In the genomic region with DNA sequence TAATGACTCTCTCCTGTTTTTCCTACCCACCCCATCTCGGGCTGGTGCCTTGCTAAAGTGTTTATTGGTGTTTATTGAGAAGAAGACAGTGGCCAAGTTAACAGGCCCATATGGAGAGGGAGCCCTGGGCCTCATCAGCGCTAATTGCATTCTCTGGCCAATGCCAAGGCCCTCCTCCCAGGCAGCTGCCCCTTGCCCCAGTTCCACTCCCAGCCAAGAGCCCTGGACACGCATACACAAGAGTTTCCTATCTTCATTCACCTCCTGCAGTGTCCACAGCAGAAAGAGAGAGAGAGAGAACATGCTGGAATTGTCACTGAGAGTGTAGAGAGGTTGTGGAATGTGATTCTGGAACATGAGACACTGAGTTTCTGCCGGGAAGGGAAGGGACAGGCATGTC, we compare ENCODE assay signal across 23 cellular contexts. TPM values are rescaled to one million over a fixed set of nuclear protein-coding genes. Genes with fewer than 3 reads are reported as not detected.
A peak's percentile ranks its signal among the peaks of the same experiment; 100 is the strongest.
DNase-seq lines count a peak whose midpoint lies in the region; ATAC-seq and TF ChIP-seq lines count a peak whose summit lies in the region.
"Had no signal": no experiment of that assay in that cellular context is flagged by ENCODE, and none has a peak within 500 bp of the region (broad histone marks: within the 10 kb centered on the region; RNA-seq: fewer than 3 reads in every experiment).

No MANE protein-coding gene starts in this region.

- intact Hi-C loops in left ventricle myocardium superior (cut with micrococcal nuclease): no loop called here
- intact Hi-C loops in activated T-helper 2 cell treated with anti-CD3 and anti-CD28 coated beads, Interferon-gamma antibody, Interleukin-2, Interleukin-4, amounts not matched to agents 10 μg/mL and 5 μg/mL and 100 μg/mL, durations not matched to agents 14 hours and 24 hours and 36 hours (cut with micrococcal nuclease): no loop called here

- peaks cover 0 to 6% (median 0%) of the 10 kb centered on the region in 5 experiments for H3K9me3 Mint-ChIP-seq in brain
- peaks cover 0 to 9% (median 0%) of the 10 kb centered on the region in 9 donors for H3K9me3 Mint-ChIP-seq in naive thymus-derived CD8-positive, alpha-beta T cell
- no peaks in the 10 kb centered on the region for H3K9me3 Mint-ChIP-seq in activated T-helper 2 cell treated with anti-CD3 and anti-CD28 coated beads, Interferon-gamma antibody, Interleukin-2, Interleukin-4, amounts not matched to agents 10 μg/mL and 5 μg/mL and 100 μg/mL, durations not matched to agents 14 hours and 24 hours and 36 hours
- H3K9me3 Mint-ChIP-seq: activated T-cell treated with anti-CD3 and anti-CD28 coated beads, Interleukin-2, amount 50 U/mL, for 72 hours; neural crest cell had no signal

- POLR2A ChIA-PET in HEK293 (lab: Yijun Ruan, JAX): no interaction called here
- POLR2A ChIA-PET in naive thymus-derived CD8-positive, alpha-beta T cell (lab: Charles Lee): no interaction called here

- peaks cover 2% of the 10 kb centered on the region for H3K27me3 Mint-ChIP-seq in brain
- peaks cover 9 to 31% (median 15%) of the 10 kb centered on the region in 5 donors for H3K27me3 Mint-ChIP-seq in naive thymus-derived CD8-positive, alpha-beta T cell
- peaks cover 22% of the 10 kb centered on the region for H3K27me3 Mint-ChIP-seq in activated T-helper 2 cell treated with anti-CD3 and anti-CD28 coated beads, Interferon-gamma antibody, Interleukin-2, Interleukin-4, amounts not matched to agents 10 μg/mL and 5 μg/mL and 100 μg/mL, durations not matched to agents 14 hours and 24 hours and 36 hours (ENCODE audit: low read depth)

- H3K4me3 Mint-ChIP-seq in brain: no peak overlapping the region
- no peak overlapping the region for H3K4me3 Mint-ChIP-seq in naive thymus-derived CD8-positive, alpha-beta T cell
- no peak overlapping the region for H3K4me3 Mint-ChIP-seq in activated T-helper 2 cell treated with anti-CD3 and anti-CD28 coated beads, Interferon-gamma antibody, Interleukin-2, Interleukin-4, amounts not matched to agents 10 μg/mL and 5 μg/mL and 100 μg/mL, durations not matched to agents 14 hours and 24 hours and 36 hours (ENCODE audit: low read depth)
- H3K4me3 Mint-ChIP-seq: activated naive CD8-positive, alpha-beta T cell treated with anti-CD3 and anti-CD28 coated beads for 36 hours; activated T-cell treated with anti-CD3 and anti-CD28 coated beads, Interleukin-2, amount 50 U/mL, for 72 hours; neural crest cell had no signal

- no peaks in the 10 kb centered on the region for H3K36me3 Mint-ChIP-seq in brain
- H3K36me3 Mint-ChIP-seq in naive thymus-derived CD8-positive, alpha-beta T cell: no peaks in the 10 kb centered on the region
- H3K36me3 Mint-ChIP-seq in activated T-helper 2 cell treated with anti-CD3 and anti-CD28 coated beads, Interferon-gamma antibody, Interleukin-2, Interleukin-4, amounts not matched to agents 10 μg/mL and 5 μg/mL and 100 μg/mL, durations not matched to agents 14 hours and 24 hours and 36 hours (ENCODE audit: low read depth): no peaks in the 10 kb centered on the region
- H3K36me3 Mint-ChIP-seq: activated naive CD8-positive, alpha-beta T cell treated with anti-CD3 and anti-CD28 coated beads for 36 hours had no signal

- DNase-seq in left ventricle myocardium superior (peak; percentile 68), retina (peak; percentile 47), cerebellar nuclear complex (lab: John Stamatoyannopoulos, UW) (no peak)
- DNase-seq in naive thymus-derived CD8-positive, alpha-beta T cell: no peak
- DNase-seq in activated T-helper 2 cell treated with anti-CD3 and anti-CD28 coated beads, Interferon-gamma antibody, Interleukin-2, Interleukin-4, amounts not matched to agents 10 μg/mL and 5 μg/mL and 100 μg/mL, durations not matched to agents 14 hours and 24 hours and 36 hours (ENCODE audit: low spot score): no peak
- DNase-seq in activated CD4-positive, alpha-beta T cell treated with anti-CD3 and anti-CD28 coated beads, Interleukin-2, amount 50 U/mL, for 4 hours: no peak
- DNase-seq: activated CD4-positive, alpha-beta T cell treated with anti-CD3 and anti-CD28 coated beads for 1 hour; activated naive CD8-positive, alpha-beta T cell treated with anti-CD3 and anti-CD28 coated beads for 36 hours; activated T-cell treated with anti-CD3 and anti-CD28 coated beads, Interleukin-2, amount 50 U/mL, for 72 hours; C1 segment of cervical spinal cord; Calu3; gastrocnemius medialis; NCI-H146; NCI-H524; stimulated activated CD8-positive, alpha-beta memory T cell treated with anti-CD3 and anti-CD28 coated beads, Interleukin-4, amount 100 ng/mL, for 48 hours; uterus had no signal

- peak overlapping the region in 4 of 5 experiments; percentile 5 to 85 (median 52) for H3K27ac Mint-ChIP-seq in brain
- peak overlapping the region in 1 of 10 donors; percentile 29 for H3K27ac Mint-ChIP-seq in naive thymus-derived CD8-positive, alpha-beta T cell
- H3K27ac Mint-ChIP-seq in activated T-helper 2 cell treated with anti-CD3 and anti-CD28 coated beads, Interferon-gamma antibody, Interleukin-2, Interleukin-4, amounts not matched to agents 10 μg/mL and 5 μg/mL and 100 μg/mL, durations not matched to agents 14 hours and 24 hours and 36 hours: no peak overlapping the region
- H3K27ac Mint-ChIP-seq: activated naive CD8-positive, alpha-beta T cell treated with anti-CD3 and anti-CD28 coated beads for 36 hours; activated T-cell treated with anti-CD3 and anti-CD28 coated beads, Interleukin-2, amount 50 U/mL, for 72 hours had no signal

- CTCF ChIA-PET in HEK293 (lab: Yijun Ruan, JAX): no interaction called here

- H3K9me3 ChIP-seq in HEK293 (ENCODE audit: control insufficient read depth, insufficient read depth, low read depth, low read length): no peaks in the 10 kb centered on the region
- H3K9me3 ChIP-seq: gastrocnemius medialis, prostate gland, uterus had no signal

- H3K27ac ChIP-seq in HEK293 (ENCODE audit: extremely low read depth, low read depth, low read length): no peak overlapping the region
- H3K27ac ChIP-seq: gastrocnemius medialis, prostate gland, uterus had no signal

- peak; percentile 97 for ATAC-seq in left ventricle myocardium superior
- ATAC-seq in naive thymus-derived CD8-positive, alpha-beta T cell: no peak
- ATAC-seq: activated T-cell treated with anti-CD3 and anti-CD28 coated beads, Interleukin-2, amount 50 U/mL, for 72 hours; gastrocnemius medialis had no signal

- H3K36me3 ChIP-seq in HEK293 (ENCODE audit: control insufficient read depth in 2 of 2, insufficient read depth in 1 of 2, low read length in 2 of 2): no peaks in the 10 kb centered on the region
- H3K36me3 ChIP-seq: gastrocnemius medialis, prostate gland, uterus had no signal

- TF ChIP-seq CTCF in HEK293 (tag by site-specific recombination; IDR thresholded peaks at IDR 0.05) (no peak), brain (conservative IDR thresholded peaks at IDR 0.05) (no peak)

- H3K4me1 ChIP-seq in HEK293 (ENCODE audit: control insufficient read depth, insufficient read depth, low read length): no peaks in the 10 kb centered on the region
- H3K4me1 ChIP-seq: prostate gland, uterus had no signal

- H3K4me3 ChIP-seq in HEK293 (ENCODE audit: low read depth, low read length): no peak overlapping the region
- H3K4me3 ChIP-seq: gastrocnemius medialis, prostate gland, uterus had no signal

- H3K4me1 Mint-ChIP-seq in brain: peaks cover 8% of the 10 kb centered on the region
- H3K4me1 Mint-ChIP-seq in naive thymus-derived CD8-positive, alpha-beta T cell: peaks cover 0 to 2% (median 0%) of the 10 kb centered on the region in 4 donors
- no peaks in the 10 kb centered on the region for H3K4me1 Mint-ChIP-seq in activated T-helper 2 cell treated with anti-CD3 and anti-CD28 coated beads, Interferon-gamma antibody, Interleukin-2, Interleukin-4, amounts not matched to agents 10 μg/mL and 5 μg/mL and 100 μg/mL, durations not matched to agents 14 hours and 24 hours and 36 hours (ENCODE audit: low read depth)
- H3K4me1 Mint-ChIP-seq: activated naive CD8-positive, alpha-beta T cell treated with anti-CD3 and anti-CD28 coated beads for 36 hours; neural crest cell had no signal

TF ChIP-seq in HEK293, 187 proteins besides CTCF, POLR2A, EP300 and RAD21:
- TF ChIP-seq ZNF664 (tag by site-specific recombination; IDR thresholded peaks at IDR 0.05): no peak
- TF ChIP-seq SETDB1 (IDR thresholded peaks at IDR 0.05; ENCODE audit: insufficient read length, low read length): no peak
- TF ChIP-seq, protein P1, sequence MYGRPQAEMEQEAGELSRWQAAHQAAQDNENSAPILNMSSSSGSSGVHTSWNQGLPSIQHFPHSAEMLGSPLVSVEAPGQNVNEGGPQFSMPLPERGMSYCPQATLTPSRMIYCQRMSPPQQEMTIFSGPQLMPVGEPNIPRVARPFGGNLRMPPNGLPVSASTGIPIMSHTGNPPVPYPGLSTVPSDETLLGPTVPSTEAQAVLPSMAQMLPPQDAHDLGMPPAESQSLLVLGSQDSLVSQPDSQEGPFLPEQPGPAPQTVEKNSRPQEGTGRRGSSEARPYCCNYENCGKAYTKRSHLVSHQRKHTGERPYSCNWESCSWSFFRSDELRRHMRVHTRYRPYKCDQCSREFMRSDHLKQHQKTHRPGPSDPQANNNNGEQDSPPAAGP (tag by site-specific recombination; IDR thresholded peaks at IDR 0.05): no peak
- no peak for TF ChIP-seq PRDM1 (tag by site-specific recombination; IDR thresholded peaks at IDR 0.05)
- TF ChIP-seq ZIC2 (tag by site-specific recombination; IDR thresholded peaks at IDR 0.05): 0 out of 2 replicates have a peak, but pooled peaks have one; percentile 7

RNA-seq across cellular contexts. Expression of a gene that starts 25.4 kb away (rescaled TPM):
- 0.14 TPM for polyA plus RNA-seq in brain (ENCODE audit: insufficient read depth, low read depth, low replicate concordance)
- total RNA-seq in left ventricle myocardium superior: not detected
- not detected for total RNA-seq in naive thymus-derived CD8-positive, alpha-beta T cell
- polyA plus RNA-seq in naive thymus-derived CD8-positive, alpha-beta T cell: under 1 TPM in 1 of 3 donors, not detected in 2; 0.06 TPM
- not detected in 2 replicates for total RNA-seq in activated T-helper 2 cell treated with anti-CD3 and anti-CD28 coated beads, Interferon-gamma antibody, Interleukin-2, Interleukin-4, amounts not matched to agents 10 μg/mL and 5 μg/mL and 100 μg/mL, durations not matched to agents 14 hours and 24 hours and 36 hours
- total RNA-seq: Calu3, dermis microvascular lymphatic vessel endothelial cell, kidney epithelial cell, M059J had no signal

Comparison
In these comparisons a context has a peak if more than half of its experiments do, and no peak if none do; other contexts are left out.
1. DNase-seq: peak in left ventricle myocardium superior (single experiment) and retina (single experiment); none in naive thymus-derived CD8-positive, alpha-beta T cell (0 of 10), activated T-helper 2 cell treated with anti-CD3 and anti-CD28 coated beads, Interferon-gamma antibody, Interleukin-2, Interleukin-4, amounts not matched to agents 10 μg/mL and 5 μg/mL and 100 μg/mL, durations not matched to agents 14 hours and 24 hours and 36 hours (single experiment), activated CD4-positive, alpha-beta T cell treated with anti-CD3 and anti-CD28 coated beads, Interleukin-2, amount 50 U/mL, for 4 hours (0 of 2) and cerebellar nuclear complex (0 of 2).